In genomic region chr20:17688965-17689364, GRCh38 we compare ENCODE assay signal across 18 cellular contexts. TPM values are rescaled to one million over a fixed set of nuclear protein-coding genes. Genes with fewer than 3 reads are reported as not detected.
A peak's percentile ranks its signal among the peaks of the same experiment; 100 is the strongest.
DNase-seq lines count a peak whose midpoint lies in the region; ATAC-seq, FAIRE-seq and TF ChIP-seq lines count a peak whose summit lies in the region.
"Had no signal": no experiment of that assay in that cellular context is flagged by ENCODE, and none has a peak within 500 bp of the region (broad histone marks: within the 10 kb centered on the region; RNA-seq: fewer than 3 reads in every experiment).

No MANE protein-coding gene starts in this region.

- peak; percentile 24 for DNase-seq in AG08396 (ENCODE audit: low spot score)
- peak; percentile 41 for DNase-seq in M059J (ENCODE audit: low read depth)
- DNase-seq in bronchial epithelial cell (ENCODE audit: low read depth) = peak; percentile 9
- DNase-seq in lung microvascular endothelial cell (ENCODE audit: low read depth in 2 of 2) = peak; percentile 9 to 51
- DNase-seq in transverse colon = no peak
- no peak for DNase-seq in NCI-H774 (lab: John Stamatoyannopoulos, UW)
- DNase-seq: CD4-positive, alpha-beta memory T cell; DND-41; GM23248; KBM-7; NCI-H146; NCI-H226; NCI-H82; T-helper 17 cell had no signal

- H3K4me1 ChIP-seq in transverse colon = peaks cover 0 to 11% (median 8%) of the 10 kb centered on the region in 4 donors

- no peak for FAIRE-seq in bronchial epithelial cell (lab: Jason Lieb, UNC)
- FAIRE-seq: D721Med, G401.6 had no signal

- no peak overlapping the region for H3K27ac ChIP-seq in transverse colon
- H3K27ac ChIP-seq: GM23248 had no signal

- no peaks in the 10 kb centered on the region for H3K9me3 ChIP-seq in transverse colon

- WGBS in transverse colon (ENCODE audit: low coverage in 1 of 2), 2 donors = 25 to 37% methylated on average over 1 to 2 of the region's 2 CpGs

- H3K36me3 ChIP-seq in bronchial epithelial cell (ENCODE audit: control insufficient read depth, insufficient read depth, low read length) (no peaks in the 10 kb centered on the region), transverse colon (no peaks in the 10 kb centered on the region)

- H3K27me3 ChIP-seq in bronchial epithelial cell (ENCODE audit: control insufficient read depth, insufficient read depth, low read length) (peaks cover 10% of the 10 kb centered on the region), transverse colon (no peaks in the 10 kb centered on the region)

- in situ Hi-C loops in transverse colon (cut with MboI; ENCODE audit: low pct_ligation_motif_present in 1 of 4, low pct_unique_long_range_greater_than_20kb in 1 of 4, low sequenced_read_pairs in 3 of 4) = loop anchor here in 2 of 4 donors (10.0 to 25.0 kb wide), 2 partner anchors 198 to 216 kb away; no protein-coding TSS in a partner anchor

- intact Hi-C loops in transverse colon (cut with DNase I; ENCODE audit: low total_unique reads) = no loop called here

- H3K4me3 ChIP-seq in bronchial epithelial cell (ENCODE audit: low read depth, low read length) (no peak overlapping the region), transverse colon (no peak overlapping the region)
- H3K4me3 ChIP-seq: GM23248 had no signal

- no peak for TF ChIP-seq POLR2A in transverse colon (IDR thresholded peaks at IDR 0.05)

- TF ChIP-seq CTCF in bronchial epithelial cell (IDR thresholded peaks at IDR 0.05; ENCODE audit: insufficient read depth, low read length, severe bottlenecking) (no peak), transverse colon (IDR thresholded peaks at IDR 0.05) (no peak)

- TF ChIP-seq EP300 in transverse colon (IDR thresholded peaks at IDR 0.05; ENCODE audit: low read depth) = no peak

- ATAC-seq in GM21360 (IDR thresholded peaks at IDR 0.05; ENCODE audit: unreplicated experiment) = no peak
- ATAC-seq: Right ventricle myocardium inferior, T-helper 17 cell had no signal

RNA-seq across cellular contexts. Expression of gene RRBP1, which starts 6.9 kb away (rescaled TPM):
- 145 and 253 TPM in 2 replicates for total RNA-seq in M059J (2014; rRNA removed; shearing (Covaris generic))
- total RNA-seq in bronchial epithelial cell (65.0 and 97.5 TPM in 2 replicates), lung microvascular endothelial cell (49.9 and 61.5 TPM in 2 replicates), transverse colon (100 to 1,000 TPM; 219 to 403 (median 288) TPM)

RNA-seq across cellular contexts. Expression of gene BANF2, which starts 10.8 kb away (rescaled TPM):
- not detected in 2 replicates for total RNA-seq in M059J (2014; rRNA removed; shearing (Covaris generic))
- total RNA-seq in bronchial epithelial cell = not detected in 2 replicates
- not detected in 2 replicates for total RNA-seq in lung microvascular endothelial cell
- not detected for total RNA-seq in transverse colon
- total RNA-seq: CD4-positive, alpha-beta memory T cell; GM23248; Right ventricle myocardium inferior; T-helper 17 cell had no signal

Comparison
In these comparisons a context has a peak if more than half of its experiments do, and no peak if none do; other contexts are left out.
1. DNase-seq: peak in AG08396 (single experiment), M059J (single experiment), bronchial epithelial cell (single experiment) and lung microvascular endothelial cell (2 of 2); none in transverse colon (single experiment) and NCI-H774 (single experiment).